Comparison of ENCODE assay signal across 19 cellular contexts in the genomic region with DNA sequence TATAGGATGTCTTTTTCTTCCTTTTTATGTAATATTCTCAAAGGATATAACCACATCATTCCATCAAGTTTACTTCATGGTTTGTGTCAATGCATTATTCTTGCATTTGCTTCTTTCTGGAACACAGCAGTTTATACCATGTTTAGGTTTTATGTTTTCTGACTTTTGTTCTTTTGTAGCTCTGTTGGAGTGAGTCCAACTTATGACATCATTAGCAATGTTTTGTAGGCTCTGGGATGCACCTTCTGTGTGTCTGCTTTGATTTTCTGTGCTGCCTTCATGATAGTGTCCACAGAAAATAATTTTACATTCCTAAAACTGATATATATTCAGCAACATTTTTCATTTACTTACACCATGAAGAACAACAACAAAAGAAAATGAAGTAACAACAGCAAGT.
"Had no signal": no experiment of that assay in that cellular context is flagged by ENCODE, and none has a peak within 500 bp of the region (broad histone marks: within the 10 kb centered on the region; RNA-seq: fewer than 3 reads in every experiment).

No MANE protein-coding gene starts in this region.

- H3K4me3 Mint-ChIP-seq: activated naive CD4-positive, alpha-beta T cell treated with anti-CD3 and anti-CD28 coated beads for 36 hours; activated T-cell treated with anti-CD3 and anti-CD28 coated beads, Interleukin-2, amount 50 U/mL, for 24 hours; naive thymus-derived CD8-positive, alpha-beta T cell; neural progenitor cell; stimulated activated naive B cell treated with anti-CD40 and anti-IgM and Interleukin-4, amounts not matched to agents 10 μg/mL and 1 μg/mL and 100 μg/mL, for 72 hours; WTC11 had no signal

- H3K27ac Mint-ChIP-seq: activated naive CD4-positive, alpha-beta T cell treated with anti-CD3 and anti-CD28 coated beads for 36 hours; activated T-cell treated with anti-CD3 and anti-CD28 coated beads, Interleukin-2, amount 50 U/mL, for 24 hours; neural progenitor cell; stimulated activated naive B cell treated with anti-CD40 and anti-IgM and Interleukin-4, amounts not matched to agents 10 μg/mL and 1 μg/mL and 100 μg/mL, for 72 hours; WTC11 had no signal

- H3K4me1 ChIP-seq: esophagus muscularis mucosa, left ventricle myocardium inferior, transverse colon, uterus had no signal

- H3K36me3 Mint-ChIP-seq: naive thymus-derived CD8-positive, alpha-beta T cell; neural progenitor cell; stimulated activated naive B cell treated with anti-CD40 and anti-IgM and Interleukin-4, amounts not matched to agents 10 μg/mL and 1 μg/mL and 100 μg/mL, for 72 hours; WTC11 had no signal

- H3K9me3 ChIP-seq: body of pancreas, esophagus muscularis mucosa, gastrocnemius medialis, left ventricle myocardium inferior, transverse colon, uterus had no signal

- H3K27ac ChIP-seq: body of pancreas, cardiac muscle cell, esophagus muscularis mucosa, gastrocnemius medialis, left ventricle myocardium inferior, neural progenitor cell, transverse colon, uterus had no signal

- DNase-seq: activated CD8-positive, alpha-beta memory T cell treated with anti-CD3 and anti-CD28 coated beads, Interleukin-2, amount 50 U/mL, for 4 hours; activated naive CD4-positive, alpha-beta T cell treated with anti-CD3 and anti-CD28 coated beads for 36 hours; activated T-cell treated with anti-CD3 and anti-CD28 coated beads, Interleukin-2, amount 50 U/mL, for 24 hours; body of pancreas; effector memory CD4-positive, alpha-beta T cell; gastrocnemius medialis; hippocampal formation; left ventricle myocardium inferior; naive thymus-derived CD8-positive, alpha-beta T cell; stimulated activated CD4-positive, alpha-beta T cell treated with anti-CD3 and anti-CD28 coated beads, Interleukin-2, amount 100 ng/mL, for 48 hours; stimulated activated CD8-positive, alpha-beta memory T cell treated with anti-CD3 and anti-CD28 coated beads, Interleukin-4, amount 100 ng/mL, for 48 hours; stimulated activated naive B cell treated with anti-CD40 and anti-IgM and Interleukin-4, amounts not matched to agents 10 μg/mL and 1 μg/mL and 100 μg/mL, for 72 hours; T-helper 9 cell; transverse colon; uterus had no signal

- H3K27me3 Mint-ChIP-seq: activated T-cell treated with anti-CD3 and anti-CD28 coated beads, Interleukin-2, amount 50 U/mL, for 24 hours; naive thymus-derived CD8-positive, alpha-beta T cell had no signal

- ATAC-seq: body of pancreas; gastrocnemius medialis; naive thymus-derived CD8-positive, alpha-beta T cell; stimulated activated naive B cell treated with anti-CD40 and anti-IgM and Interleukin-4, amounts not matched to agents 10 μg/mL and 1 μg/mL and 100 μg/mL, for 72 hours; WTC11 had no signal

- H3K9me3 Mint-ChIP-seq: activated naive CD4-positive, alpha-beta T cell treated with anti-CD3 and anti-CD28 coated beads for 36 hours; activated T-cell treated with anti-CD3 and anti-CD28 coated beads, Interleukin-2, amount 50 U/mL, for 24 hours; neural progenitor cell had no signal

- H3K4me1 Mint-ChIP-seq: stimulated activated naive B cell treated with anti-CD40 and anti-IgM and Interleukin-4, amounts not matched to agents 10 μg/mL and 1 μg/mL and 100 μg/mL, for 72 hours had no signal

- H3K27me3 ChIP-seq: body of pancreas, cardiac muscle cell, esophagus muscularis mucosa, gastrocnemius medialis, neural progenitor cell, transverse colon, uterus had no signal

- H3K36me3 ChIP-seq: cardiac muscle cell, esophagus muscularis mucosa, gastrocnemius medialis, left ventricle myocardium inferior, neural progenitor cell, transverse colon, uterus had no signal

- H3K9ac ChIP-seq: neural progenitor cell had no signal

- H3K4me3 ChIP-seq: body of pancreas, cardiac muscle cell, esophagus muscularis mucosa, gastrocnemius medialis, left ventricle myocardium inferior, neural progenitor cell, transverse colon, uterus had no signal
